Comparison of ENCODE assay signal across 13 cellular contexts in genomic region chr16:27463741-27464662, GRCh38.
A peak's percentile ranks its signal among the peaks of the same experiment; 100 is the strongest.
DNase-seq lines count a peak whose midpoint lies in the region; ATAC-seq and TF ChIP-seq lines count a peak whose summit lies in the region.
"Had no signal": no experiment of that assay in that cellular context is flagged by ENCODE, and none has a peak within 500 bp of the region (broad histone marks: within the 10 kb centered on the region; RNA-seq: fewer than 3 reads in every experiment).

No MANE protein-coding gene starts in this region.

- peaks cover 67% of the 10 kb centered on the region for H3K36me3 Mint-ChIP-seq in CD8-positive, alpha-beta T cell
- peaks cover 43% of the 10 kb centered on the region for H3K36me3 Mint-ChIP-seq in activated naive CD8-positive, alpha-beta T cell treated with anti-CD3 and anti-CD28 coated beads, Interleukin-2, amount 10 ng/mL, durations not matched to agents 7 days and 5 days
- H3K36me3 Mint-ChIP-seq in WTC11, result peaks cover 43% of the 10 kb centered on the region

- CTCF ChIA-PET in CD8-positive, alpha-beta T cell (lab: Charles Lee), result interaction anchor here (0.8 to 3.1 kb wide), 13 partner anchors 13 to 308 kb away, joined by 3 to 18 read pairs (median 3); no protein-coding TSS in a partner anchor
- CTCF ChIA-PET in WTC11 (lab: Charles Lee), result interaction anchor here (1.2 kb wide), 1 partner anchor 284 kb away, joined by 4 read pairs; no protein-coding TSS in a partner anchor

- no peak for TF ChIP-seq CTCF in CD8-positive, alpha-beta T cell (IDR thresholded peaks at IDR 0.05)
- TF ChIP-seq CTCF in spleen (IDR thresholded peaks at IDR 0.05 in 8 of 11, conservative IDR thresholded peaks at IDR 0.05 in 3 of 11) (no peak), WTC11 (IDR thresholded peaks at IDR 0.05) (no peak)

- H3K9me3 ChIP-seq in CD8-positive, alpha-beta T cell (ENCODE audit: low read length), result no peaks in the 10 kb centered on the region
- no peaks in the 10 kb centered on the region for H3K9me3 ChIP-seq in spleen
- H3K9me3 ChIP-seq: heart left ventricle, pancreas had no signal

- TF ChIP-seq POLR2A in spleen (IDR thresholded peaks at IDR 0.05), result no peak

- POLR2A ChIA-PET in CD8-positive, alpha-beta T cell (lab: Charles Lee), result interaction anchor here (0.7 to 4.6 kb wide), 17 partner anchors 12 to 290 kb away, joined by 3 to 33 read pairs (median 6); partner anchors contain the start of genes GTF3C1, IL21R, KATNIP and KDM8
- POLR2A ChIA-PET in activated naive CD8-positive, alpha-beta T cell treated with anti-CD3 and anti-CD28 coated beads, Interleukin-2, amount 10 ng/mL, durations not matched to agents 7 days and 5 days (lab: Charles Lee), result interaction anchor here (1.1 to 2.4 kb wide), 3 partner anchors 86 to 297 kb away, joined by 3 to 8 read pairs (median 4); partner anchors contain the start of genes GTF3C1 and KATNIP
- POLR2A ChIA-PET in WTC11 (lab: Charles Lee), result no interaction called here

- intact Hi-C loops in CD8-positive, alpha-beta T cell (cut with DNase I, micrococcal nuclease), result loop anchor here (1.0 to 5.0 kb wide), 5 partner anchors 14 to 229 kb away; partner anchors contain the start of gene KATNIP (in 1 of the 2)
- intact Hi-C loops in spleen (cut with DNase I; ENCODE audit: low total_unique reads), result no loop called here

- peak overlapping the region; percentile 84 for H3K27ac ChIP-seq in CD8-positive, alpha-beta T cell (ENCODE audit: low read depth, low read length)
- peak overlapping the region in 6 of 8 donors; percentile 20 to 84 (median 68) for H3K27ac ChIP-seq in spleen
- H3K27ac ChIP-seq: pancreas had no signal

- H3K27me3 ChIP-seq in CD8-positive, alpha-beta T cell (ENCODE audit: insufficient read depth, low read length), result no peaks in the 10 kb centered on the region
- H3K27me3 ChIP-seq in spleen (replicated peaks in 1 of 7), result no peaks in the 10 kb centered on the region
- H3K27me3 ChIP-seq: heart left ventricle, pancreas had no signal

- 80 to 91% (median 87%) methylated on average over 24 to 36 of the region's 36 CpGs for WGBS in spleen, 5 donors

- peaks cover 66% of the 10 kb centered on the region for H3K4me1 Mint-ChIP-seq in CD8-positive, alpha-beta T cell (ENCODE audit: low read depth)
- H3K4me1 Mint-ChIP-seq in activated naive CD8-positive, alpha-beta T cell treated with anti-CD3 and anti-CD28 coated beads, Interleukin-2, amount 10 ng/mL, durations not matched to agents 7 days and 5 days, result peaks cover 16% of the 10 kb centered on the region
- H3K4me1 Mint-ChIP-seq in WTC11, result no peaks in the 10 kb centered on the region; the same call in 1 of the 2 replicates

- H3K4me1 ChIP-seq in CD8-positive, alpha-beta T cell (ENCODE audit: insufficient read depth, low read length), result peaks cover 67% of the 10 kb centered on the region
- H3K4me1 ChIP-seq in spleen, result peaks cover 0 to 46% (median 14%) of the 10 kb centered on the region in 6 donors
- H3K4me1 ChIP-seq: pancreas had no signal

- DNase-seq in CD8-positive, alpha-beta T cell, result peak; percentile 56 to 91 (median 76)
- DNase-seq in activated CD8-positive, alpha-beta memory T cell treated with anti-CD3 and anti-CD28 coated beads for 1 hour (ENCODE audit: extremely low read depth in 1 of 2, low read depth in 1 of 2), result peak; percentile 47 to 65
- DNase-seq in activated naive CD8-positive, alpha-beta T cell treated with anti-CD3 and anti-CD28 coated beads, Interleukin-2, amount 10 ng/mL, durations not matched to agents 7 days and 5 days, result peak; percentile 67
- DNase-seq in spleen (peak; percentile 79), GF-D8 (lab: John Stamatoyannopoulos, UW) (no peak), NCI-H446 treated with DMSO at 0.1 percent for 48 hours (lab: John Stamatoyannopoulos, UW) (no peak), dermis blood vessel endothelial cell (no peak), WTC11 (ENCODE audit: low spot score) (no peak)
- DNase-seq: NCI-H2227 treated with DMSO at 0.1 percent for 48 hours; stimulated activated CD4-positive, alpha-beta T cell treated with anti-CD3 and anti-CD28 coated beads, Interleukin-1b, Interleukin-23, amount 100 ng/mL, for 48 hours had no signal

- peaks cover 7% of the 10 kb centered on the region for H3K36me3 ChIP-seq in CD8-positive, alpha-beta T cell (ENCODE audit: insufficient read depth, low read length)
- peaks cover 0 to 100% (median 83%) of the 10 kb centered on the region in 6 donors for H3K36me3 ChIP-seq in spleen

- H3K4me3 Mint-ChIP-seq in CD8-positive, alpha-beta T cell, result peak overlapping the region; percentile 80
- peak overlapping the region; percentile 56 for H3K4me3 Mint-ChIP-seq in activated naive CD8-positive, alpha-beta T cell treated with anti-CD3 and anti-CD28 coated beads, Interleukin-2, amount 10 ng/mL, durations not matched to agents 7 days and 5 days
- no peak overlapping the region for H3K4me3 Mint-ChIP-seq in WTC11

- no peaks in the 10 kb centered on the region for H3K27me3 Mint-ChIP-seq in CD8-positive, alpha-beta T cell (ENCODE audit: low read depth)
- no peaks in the 10 kb centered on the region for H3K27me3 Mint-ChIP-seq in activated naive CD8-positive, alpha-beta T cell treated with anti-CD3 and anti-CD28 coated beads, Interleukin-2, amount 10 ng/mL, durations not matched to agents 7 days and 5 days
- H3K27me3 Mint-ChIP-seq in WTC11 (ENCODE audit: low read depth), result no peaks in the 10 kb centered on the region

- H3K27ac Mint-ChIP-seq in CD8-positive, alpha-beta T cell, result peak overlapping the region; percentile 98
- peak overlapping the region; percentile 83 for H3K27ac Mint-ChIP-seq in activated naive CD8-positive, alpha-beta T cell treated with anti-CD3 and anti-CD28 coated beads, Interleukin-2, amount 10 ng/mL, durations not matched to agents 7 days and 5 days
- H3K27ac Mint-ChIP-seq in WTC11, result no peak overlapping the region

- ATAC-seq in CD8-positive, alpha-beta T cell, result peak; percentile 81
- ATAC-seq in activated naive CD8-positive, alpha-beta T cell treated with anti-CD3 and anti-CD28 coated beads, Interleukin-2, amount 10 ng/mL, durations not matched to agents 7 days and 5 days (ENCODE audit: low read depth), result peak; percentile 76
- ATAC-seq in WTC11, result no peak
- ATAC-seq: pancreas had no signal

- peaks cover 2% of the 10 kb centered on the region for H3K9me3 Mint-ChIP-seq in CD8-positive, alpha-beta T cell
- no peaks in the 10 kb centered on the region for H3K9me3 Mint-ChIP-seq in activated naive CD8-positive, alpha-beta T cell treated with anti-CD3 and anti-CD28 coated beads, Interleukin-2, amount 10 ng/mL, durations not matched to agents 7 days and 5 days
- H3K9me3 Mint-ChIP-seq in WTC11, result no peaks in the 10 kb centered on the region

- peak overlapping the region; percentile 46 for H3K4me3 ChIP-seq in CD8-positive, alpha-beta T cell (ENCODE audit: low read depth, low read length)
- peak overlapping the region in 3 of 8 donors; percentile 10 to 46 (median 13) for H3K4me3 ChIP-seq in spleen
- H3K4me3 ChIP-seq: lung, pancreas had no signal

TF ChIP-seq in WTC11, 78 proteins besides CTCF, POLR2A, EP300 and RAD21 (continues in another document):
- no peak for TF ChIP-seq E2F4 (CRISPR knock-in tag; IDR thresholded peaks at IDR 0.05; ENCODE audit: borderline replicate concordance, low read depth)
- no peak for TF ChIP-seq ZNF532 (CRISPR knock-in tag; IDR thresholded peaks at IDR 0.05; ENCODE audit: borderline replicate concordance)
- no peak for TF ChIP-seq ZNF671 (CRISPR knock-in tag; IDR thresholded peaks at IDR 0.05)
- TF ChIP-seq EMX1 (CRISPR knock-in tag; IDR thresholded peaks at IDR 0.05), result no peak
- no peak for TF ChIP-seq GABPB1 (CRISPR knock-in tag; IDR thresholded peaks at IDR 0.05)
- TF ChIP-seq ESRRA (CRISPR knock-in tag; IDR thresholded peaks at IDR 0.05; ENCODE audit: borderline replicate concordance), result no peak
- TF ChIP-seq ZBTB21 (CRISPR knock-in tag; IDR thresholded peaks at IDR 0.05; ENCODE audit: borderline replicate concordance), result no peak

Comparison
In these comparisons a context has a peak if more than half of its experiments do, and no peak if none do; other contexts are left out.
1. DNase-seq: peak in CD8-positive, alpha-beta T cell (7 of 7), activated CD8-positive, alpha-beta memory T cell treated with anti-CD3 and anti-CD28 coated beads for 1 hour (2 of 2), activated naive CD8-positive, alpha-beta T cell treated with anti-CD3 and anti-CD28 coated beads, Interleukin-2, amount 10 ng/mL, durations not matched to agents 7 days and 5 days (single experiment) and spleen (single experiment); none in GF-D8 (single experiment), NCI-H446 treated with DMSO at 0.1 percent for 48 hours (single experiment), dermis blood vessel endothelial cell (single experiment) and WTC11 (single experiment).